In the genomic region with DNA sequence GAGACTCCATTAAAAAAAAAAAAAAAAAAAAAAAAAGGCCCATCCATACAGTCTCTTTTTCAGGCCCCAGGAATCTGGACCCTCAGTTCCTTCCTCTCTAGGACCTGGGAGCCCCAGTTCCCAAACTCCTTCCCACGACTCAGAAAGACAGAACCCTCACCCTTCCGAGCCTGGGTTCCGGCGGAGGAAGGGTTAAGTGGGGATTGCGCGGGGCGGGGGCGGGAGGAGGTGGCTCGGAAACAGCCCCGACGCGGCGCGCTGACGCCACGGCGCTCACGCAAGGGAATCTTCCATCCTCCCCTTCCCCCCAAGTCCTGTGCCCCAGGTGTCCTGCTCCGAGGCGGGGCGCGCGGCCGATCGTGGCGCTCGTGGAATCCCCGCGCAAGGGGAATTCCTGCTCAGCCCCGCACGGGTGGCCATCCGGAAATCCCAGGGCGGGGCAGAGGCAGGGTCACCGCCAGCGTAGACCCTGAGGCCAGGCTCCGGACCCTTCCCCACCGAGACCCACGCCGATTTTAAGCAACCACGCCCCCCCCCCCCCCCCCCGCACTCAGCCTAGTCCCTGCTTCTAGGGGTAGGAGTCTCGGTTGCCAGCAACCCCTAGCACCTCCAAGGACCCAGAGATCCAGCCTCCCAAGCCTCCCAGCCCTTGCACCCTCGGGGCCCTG, we compare ENCODE assay signal across 8 cellular contexts. TPM values are rescaled to one million over a fixed set of nuclear protein-coding genes. Genes with fewer than 3 reads are reported as not detected.
DNase-seq lines count a peak whose midpoint lies in the region; ATAC-seq and TF ChIP-seq lines count a peak whose summit lies in the region.

No MANE protein-coding gene starts in this region.

- intact Hi-C loops in Caco-2 (cut with micrococcal nuclease; ENCODE audit: unreplicated experiment) = loop anchor here (1.0 kb wide), 1 partner anchor 32 kb away; no protein-coding TSS in a partner anchor

- peaks cover 7% of the 10 kb centered on the region for H3K4me1 Mint-ChIP-seq in Caco-2 (ENCODE audit: low read depth, unreplicated experiment)
- peaks cover 41% of the 10 kb centered on the region for H3K4me1 Mint-ChIP-seq in nephron progenitor cell
- peaks cover 71% of the 10 kb centered on the region for H3K4me1 Mint-ChIP-seq in stimulated activated naive CD8-positive, alpha-beta T cell treated with anti-CD3 and anti-CD28 coated beads, Interleukin-15, Interleukin-2, amounts not matched to agents 100 ng/mL and 50 ng/mL, for 24 hours (ENCODE audit: low read depth)

- H3K27me3 Mint-ChIP-seq in Caco-2 (ENCODE audit: insufficient read depth, unreplicated experiment) = peaks cover 5% of the 10 kb centered on the region
- H3K27me3 Mint-ChIP-seq in nephron progenitor cell (ENCODE audit: low read depth, poor library complexity) = peaks cover 35% of the 10 kb centered on the region
- no peaks in the 10 kb centered on the region for H3K27me3 Mint-ChIP-seq in stimulated activated naive CD8-positive, alpha-beta T cell treated with anti-CD3 and anti-CD28 coated beads, Interleukin-15, Interleukin-2, amounts not matched to agents 100 ng/mL and 50 ng/mL, for 24 hours

- DNase-seq in Caco-2 = peak; percentile 78 to 81
- peak; percentile 61 to 71 for DNase-seq in Kasumi-1 (lab: John Stamatoyannopoulos, UW)
- peak; percentile 81 for DNase-seq in activated gamma-delta T cell treated with Interleukin-2 at 50 U/mL for 16 hours
- peak; percentile 84 for DNase-seq in fibroblast of villous mesenchyme (ENCODE audit: low read depth)
- peak; percentile 68 for DNase-seq in nephron progenitor cell

- H3K27me3 ChIP-seq in Caco-2 (replicated peaks; ENCODE audit: control insufficient read depth, insufficient read depth, low read length) = no peaks in the 10 kb centered on the region

- CTCF ChIA-PET in Caco-2 (lab: Charles Lee) = interaction anchor here (1.8 kb wide), 1 partner anchor 32 kb away, joined by 5 read pairs; no protein-coding TSS in a partner anchor

- H3K9me3 ChIP-seq in Caco-2 = no peaks in the 10 kb centered on the region

- TF ChIP-seq CTCF in Caco-2 (IDR thresholded peaks at IDR 0.05; ENCODE audit: insufficient read depth in 1 of 2, low read depth in 1 of 2, low read length in 1 of 2, severe bottlenecking in 1 of 2, unreplicated experiment in 1 of 2) (no peak), fibroblast of villous mesenchyme (IDR thresholded peaks at IDR 0.05; ENCODE audit: insufficient read depth, low read depth, low read length) (no peak), nephron progenitor cell (IDR thresholded peaks at IDR 0.05) (no peak)

- no TSS peak for BruUV-seq in Caco-2 (replicated peaks; lab: Mats Ljungman, UMichigan)

- H3K9me3 Mint-ChIP-seq in Caco-2 (ENCODE audit: unreplicated experiment) = no peaks in the 10 kb centered on the region
- no peaks in the 10 kb centered on the region for H3K9me3 Mint-ChIP-seq in nephron progenitor cell
- no peaks in the 10 kb centered on the region for H3K9me3 Mint-ChIP-seq in stimulated activated naive CD8-positive, alpha-beta T cell treated with anti-CD3 and anti-CD28 coated beads, Interleukin-15, Interleukin-2, amounts not matched to agents 100 ng/mL and 50 ng/mL, for 24 hours

- TF ChIP-seq POLR2A in Raji (IDR thresholded peaks at IDR 0.05; ENCODE audit: insufficient read depth, low read depth, low read length) = peak; percentile 41; the same call in 1 of the 2 replicates

- 0 out of 2 replicates have a peak, but pooled peaks cover 7% of the 10 kb centered on the region for H3K4me1 ChIP-seq in Caco-2

- H3K36me3 ChIP-seq in Caco-2 (ENCODE audit: control insufficient read depth, insufficient read depth, low read length) = no peaks in the 10 kb centered on the region

- peak; percentile 35 for ATAC-seq in GM21526 (IDR thresholded peaks at IDR 0.05; ENCODE audit: low FRiP score, unreplicated experiment)

- peak overlapping the region; percentile 85 for H3K27ac Mint-ChIP-seq in Caco-2 (ENCODE audit: unreplicated experiment)
- H3K27ac Mint-ChIP-seq in nephron progenitor cell = no peak overlapping the region
- H3K27ac Mint-ChIP-seq in stimulated activated naive CD8-positive, alpha-beta T cell treated with anti-CD3 and anti-CD28 coated beads, Interleukin-15, Interleukin-2, amounts not matched to agents 100 ng/mL and 50 ng/mL, for 24 hours = peak overlapping the region; percentile 87

- H3K4me3 ChIP-seq in Caco-2 (ENCODE audit: low read depth, low read length) (peak overlapping the region; percentile 87), fibroblast of villous mesenchyme (ENCODE audit: low read depth, low read length) (peak overlapping the region; percentile 79)

- H3K36me3 Mint-ChIP-seq in Caco-2 (ENCODE audit: insufficient read depth, unreplicated experiment) = peaks cover 11% of the 10 kb centered on the region
- peaks cover 6% of the 10 kb centered on the region for H3K36me3 Mint-ChIP-seq in nephron progenitor cell (ENCODE audit: low read depth)
- peaks cover 36% of the 10 kb centered on the region for H3K36me3 Mint-ChIP-seq in stimulated activated naive CD8-positive, alpha-beta T cell treated with anti-CD3 and anti-CD28 coated beads, Interleukin-15, Interleukin-2, amounts not matched to agents 100 ng/mL and 50 ng/mL, for 24 hours (ENCODE audit: low read depth)

- POLR2A ChIA-PET in Caco-2 (lab: Charles Lee) = no interaction called here

- H3K4me3 Mint-ChIP-seq in Caco-2 (ENCODE audit: unreplicated experiment) = peak overlapping the region; percentile 83
- H3K4me3 Mint-ChIP-seq in nephron progenitor cell = peak overlapping the region; percentile 91
- H3K4me3 Mint-ChIP-seq in stimulated activated naive CD8-positive, alpha-beta T cell treated with anti-CD3 and anti-CD28 coated beads, Interleukin-15, Interleukin-2, amounts not matched to agents 100 ng/mL and 50 ng/mL, for 24 hours = peak overlapping the region; percentile 87

RNA-seq across cellular contexts. Expression of gene NFKBID, which starts 0.7 kb away (rescaled TPM):
- total RNA-seq in Caco-2 (2022) (8.0 and 10.5 TPM in 2 replicates), fibroblast of villous mesenchyme (3.0 and 3.5 TPM in 2 replicates)

RNA-seq across cellular contexts. Expression of gene HCST, which starts 2.6 kb away (rescaled TPM):
- total RNA-seq in Caco-2 (2022) (not detected in 2 replicates), fibroblast of villous mesenchyme (0.43 and 0.64 TPM in 2 replicates)

RNA-seq across cellular contexts. Expression of gene TYROBP, which starts 8.4 kb away (rescaled TPM):
- not detected in 2 replicates for total RNA-seq in Caco-2 (2022)
- not detected in 2 replicates for total RNA-seq in fibroblast of villous mesenchyme

RNA-seq across cellular contexts. Expression of gene APLP1, which starts 31.3 kb away (rescaled TPM):
- total RNA-seq in Caco-2 (2022) = 4.6 and 6.5 TPM in 2 replicates
- total RNA-seq in fibroblast of villous mesenchyme = 3.5 and 4.2 TPM in 2 replicates

RNA-seq across cellular contexts. Expression of gene LRFN3, which starts 36.5 kb away (rescaled TPM):
- total RNA-seq in Caco-2 (2022) = 10.2 and 12.4 TPM in 2 replicates
- 3.5 and 6.8 TPM in 2 replicates for total RNA-seq in fibroblast of villous mesenchyme

Comparison
In these comparisons a context has a peak if more than half of its experiments do, and no peak if none do; other contexts are left out.
1. Peak in every context shown above with its lines: DNase-seq, ATAC-seq and H3K4me3 ChIP-seq.